12 cellular contexts compared by ENCODE assay signal in genomic region chr15:98778960-98779359, GRCh38.
A peak's percentile ranks its signal among the peaks of the same experiment; 100 is the strongest.
DNase-seq lines count a peak whose midpoint lies in the region; FAIRE-seq and TF ChIP-seq lines count a peak whose summit lies in the region.
"Had no signal": no experiment of that assay in that cellular context is flagged by ENCODE, and none has a peak within 500 bp of the region (broad histone marks: within the 10 kb centered on the region; RNA-seq: fewer than 3 reads in every experiment).

No MANE protein-coding gene starts in this region.

- peak overlapping the region; percentile 25 for H3K4me2 ChIP-seq in Loucy (ENCODE audit: low read depth, low read length, poor library complexity, severe bottlenecking)

- no peak overlapping the region for H3K4me3 ChIP-seq in Loucy (ENCODE audit: low read length, poor library complexity, severe bottlenecking)
- H3K4me3 ChIP-seq in dorsolateral prefrontal cortex, result no peak overlapping the region
- H3K4me3 ChIP-seq in sigmoid colon, result no peak overlapping the region
- H3K4me3 ChIP-seq: cardiac muscle cell, ovary, tibial artery had no signal

- no peak for DNase-seq in dorsolateral prefrontal cortex
- no peak for DNase-seq in sigmoid colon
- DNase-seq in DMS53 treated with DMSO at 0.1 percent for 48 hours (lab: John Stamatoyannopoulos, UW; ENCODE audit: unreplicated experiment), result no peak
- no peak for DNase-seq in activated CD8-positive, alpha-beta memory T cell treated with anti-CD3 and anti-CD28 coated beads, Interleukin-2, amount 50 U/mL, for 48 hours
- no peak for DNase-seq in HTR-8/SVneo (ENCODE audit: insufficient read length, low spot score)
- DNase-seq: NCI-H2107 had no signal

- WGBS in sigmoid colon, 2 donors, result 86 to 89% methylated on average over 4 of the region's 4 CpGs

- TF ChIP-seq CTCF in Loucy (conservative IDR thresholded peaks at IDR 0.05; ENCODE audit: low read length) (no peak), dorsolateral prefrontal cortex (IDR thresholded peaks at IDR 0.05 in 54 of 56, conservative IDR thresholded peaks at IDR 0.05 in 2 of 56; ENCODE audit: low read depth in 1 of 56, partially characterized antibody in 56 of 56) (no peak), sigmoid colon (IDR thresholded peaks at IDR 0.05) (no peak)

- H3K9ac ChIP-seq in Loucy (ENCODE audit: low read depth, low read length, poor library complexity, severe bottlenecking), result peak overlapping the region; percentile 11

- no peak for TF ChIP-seq EP300 in sigmoid colon (IDR thresholded peaks at IDR 0.05)

- H3F3A ChIP-seq in Loucy (ENCODE audit: low read depth), result peaks cover 10% of the 10 kb centered on the region

- H3K27ac ChIP-seq in dorsolateral prefrontal cortex, result peak overlapping the region in 53 of 59 donors; percentile 10 to 95 (median 74)
- peak overlapping the region in 3 of 4 donors; percentile 16 to 58 (median 44) for H3K27ac ChIP-seq in sigmoid colon
- H3K27ac ChIP-seq: cardiac muscle cell had no signal

- intact Hi-C loops in dorsolateral prefrontal cortex (cut with DNase I), result loop anchor here (5.0 kb wide), 2 partner anchors 122 to 132 kb away; partner anchors contain the start of gene IGF1R (in 1 of the 2)
- intact Hi-C loops in sigmoid colon (cut with DNase I), result loop anchor here (5.0 kb wide), 3 partner anchors 97 to 278 kb away; no protein-coding TSS in a partner anchor

- H4K20me1 ChIP-seq in Loucy (ENCODE audit: insufficient read depth, low read length, poor library complexity, severe bottlenecking), result no peaks in the 10 kb centered on the region

- no peaks in the 10 kb centered on the region for H3K27me3 ChIP-seq in Loucy (ENCODE audit: insufficient read depth, low read length, poor library complexity, severe bottlenecking)
- no peaks in the 10 kb centered on the region for H3K27me3 ChIP-seq in dorsolateral prefrontal cortex
- no peaks in the 10 kb centered on the region for H3K27me3 ChIP-seq in sigmoid colon
- H3K27me3 ChIP-seq: cardiac muscle cell, ovary, tibial artery had no signal

- FAIRE-seq in G401.6 (lab: Jason Lieb, UNC) (peak; percentile 13), HTR-8/SVneo (lab: Jason Lieb, UNC) (no peak)
- FAIRE-seq: TTC549 had no signal

- H3K36me3 ChIP-seq in Loucy (ENCODE audit: insufficient read depth, low read length), result no peaks in the 10 kb centered on the region
- no peaks in the 10 kb centered on the region for H3K36me3 ChIP-seq in sigmoid colon
- H3K36me3 ChIP-seq: cardiac muscle cell, ovary, tibial artery had no signal

- peaks cover 67% of the 10 kb centered on the region for H3K79me2 ChIP-seq in Loucy (ENCODE audit: insufficient read depth, low read length)

- no peaks in the 10 kb centered on the region for H3K9me2 ChIP-seq in Loucy (replicated peaks; ENCODE audit: low read depth, low read length)

- H3K9me3 ChIP-seq in Loucy (ENCODE audit: insufficient read depth, low read depth, low read length) (no peaks in the 10 kb centered on the region), sigmoid colon (no peaks in the 10 kb centered on the region)
- H3K9me3 ChIP-seq: ovary, tibial artery had no signal

- no peak overlapping the region for H2AFZ ChIP-seq in Loucy (ENCODE audit: low read length)

- H3K4me1 ChIP-seq in Loucy (ENCODE audit: insufficient read depth, low read length, poor library complexity, severe bottlenecking), result peaks cover 40% of the 10 kb centered on the region
- H3K4me1 ChIP-seq in sigmoid colon, result peaks cover 0 to 47% (median 40%) of the 10 kb centered on the region in 4 donors

- no peak for TF ChIP-seq POLR2A in sigmoid colon (IDR thresholded peaks at IDR 0.05)
